16 cellular contexts compared by ENCODE assay signal in the genomic region with DNA sequence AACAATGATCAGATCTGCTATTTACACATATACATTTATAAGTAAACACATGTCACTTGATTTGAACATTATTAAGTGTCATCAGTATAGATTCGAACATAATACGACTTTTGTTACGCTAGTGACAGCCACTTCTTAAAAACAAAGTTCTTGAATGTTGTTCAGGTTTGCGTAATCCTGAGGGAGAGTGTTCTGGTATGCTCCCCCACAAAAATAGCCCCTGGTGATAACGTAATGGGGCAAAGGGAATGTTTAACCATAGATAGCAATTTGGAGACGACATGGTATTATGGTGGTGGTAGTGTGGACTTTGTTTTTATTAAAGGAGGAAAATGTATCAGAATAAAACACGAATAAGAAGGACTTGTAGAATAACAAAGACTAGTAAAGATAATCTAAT.
"Had no signal": no experiment of that assay in that cellular context is flagged by ENCODE, and none has a peak within 500 bp of the region (broad histone marks: within the 10 kb centered on the region; RNA-seq: fewer than 3 reads in every experiment).

No MANE protein-coding gene starts in this region.

- H3K27ac ChIP-seq: SK-N-MC, WERI-Rb-1 had no signal

- ATAC-seq: activated CD4-positive, alpha-beta T cell treated with anti-CD3 and anti-CD28 coated beads for 36 hours; activated CD8-positive, alpha-beta T cell treated with anti-CD3 and anti-CD28 coated beads for 36 hours; natural killer cell; stimulated activated naive CD8-positive, alpha-beta T cell treated with anti-CD3 and anti-CD28 coated beads, Interleukin-15, amount 100 ng/mL, for 72 hours; T-cell had no signal

- H3K4me3 ChIP-seq: SK-N-MC had no signal

- DNase-seq: activated CD4-positive, alpha-beta T cell treated with anti-CD3 and anti-CD28 coated beads for 36 hours; activated CD8-positive, alpha-beta memory T cell treated with anti-CD3 and anti-CD28 coated beads, Interleukin-2, amount 50 U/mL, for 4 hours; activated CD8-positive, alpha-beta T cell treated with anti-CD3 and anti-CD28 coated beads for 36 hours; activated naive CD4-positive, alpha-beta T cell treated with anti-CD3 and anti-CD28 coated beads for 36 hours; central memory CD4-positive, alpha-beta T cell; cortex of kidney; effector CD8-positive, alpha-beta T cell; foreskin melanocyte; natural killer cell; occipital lobe; stimulated activated CD4-positive, alpha-beta T cell treated with anti-CD3 and anti-CD28 coated beads, Interleukin-4, amount 100 ng/mL, for 24 hours; stimulated activated naive CD8-positive, alpha-beta T cell treated with anti-CD3 and anti-CD28 coated beads, Interleukin-15, amount 100 ng/mL, for 72 hours; T-cell; T1000; WERI-Rb-1 had no signal
